ENCODE assay signal across 8 cellular contexts in the genomic region with DNA sequence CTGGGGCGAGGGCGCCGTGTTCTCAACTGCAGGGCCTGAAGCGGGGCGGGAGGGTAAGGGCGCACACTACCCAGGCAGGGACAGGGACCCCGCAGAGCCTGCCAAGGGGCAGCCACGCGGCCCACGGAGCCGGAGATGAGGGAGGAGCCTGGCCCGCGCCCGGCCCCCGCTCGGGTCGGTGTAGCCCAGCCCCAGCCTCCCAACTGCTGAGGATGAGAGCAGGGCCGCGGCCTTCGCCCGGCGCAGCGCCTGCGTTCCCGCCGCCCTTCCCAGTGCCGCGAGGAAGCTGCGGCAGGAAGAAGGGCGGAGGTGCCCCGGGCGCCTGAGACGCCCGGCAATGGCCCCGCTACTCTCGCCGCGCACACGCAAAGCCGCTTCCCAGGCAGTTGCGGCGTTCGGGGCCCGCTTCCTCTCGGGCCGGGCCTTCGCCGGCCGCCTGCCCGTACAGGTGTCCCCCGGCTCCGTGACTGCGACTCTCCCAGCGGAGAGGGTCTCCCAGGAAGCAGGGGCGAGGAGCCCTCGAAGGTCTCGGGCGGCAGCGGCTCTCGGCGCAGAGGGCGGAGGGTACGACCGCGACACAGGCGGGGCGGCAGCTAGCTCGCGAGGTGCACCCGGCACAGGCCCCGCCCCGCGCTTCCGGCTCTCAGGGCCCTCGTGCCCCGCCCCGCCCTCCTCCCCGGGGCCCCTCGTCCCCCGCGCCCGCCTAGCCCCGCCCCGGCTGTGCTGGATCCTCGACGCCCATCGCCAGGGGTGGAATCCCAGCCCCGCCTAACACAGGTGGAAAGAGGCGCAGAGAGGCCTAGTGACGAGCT. TPM values are rescaled to one million over a fixed set of nuclear protein-coding genes. Genes with fewer than 3 reads are reported as not detected.
DNase-seq lines count a peak whose midpoint lies in the region; ATAC-seq, FAIRE-seq and TF ChIP-seq lines count a peak whose summit lies in the region.

No MANE protein-coding gene starts in this region.

- peak; percentile 90 for FAIRE-seq in HTR-8/SVneo (lab: Jason Lieb, UNC)

- no peaks in the 10 kb centered on the region for H3K36me3 ChIP-seq in Caco-2 (ENCODE audit: control insufficient read depth, insufficient read depth, low read length)

- CTCF ChIA-PET in Caco-2 (lab: Charles Lee), result interaction anchor here (0.6 to 1.7 kb wide), 6 partner anchors 21 to 144 kb away, joined by 3 to 16 read pairs (median 4); no protein-coding TSS in a partner anchor

- intact Hi-C loops in Caco-2 (cut with micrococcal nuclease; ENCODE audit: unreplicated experiment), result loop anchor here (1.0 to 2.0 kb wide), 3 partner anchors 10 to 33 kb away; no protein-coding TSS in a partner anchor

- POLR2A ChIA-PET in Caco-2 (lab: Charles Lee), result interaction anchor here (0.5 to 1.7 kb wide), 11 partner anchors 9 to 644 kb away, joined by 3 to 12 read pairs (median 5); partner anchors contain the start of gene CYP46A1

- peak overlapping the region; percentile 62 for H3K4me3 Mint-ChIP-seq in Caco-2 (ENCODE audit: unreplicated experiment)

- H3K9me3 Mint-ChIP-seq in Caco-2 (ENCODE audit: unreplicated experiment), result no peaks in the 10 kb centered on the region

- peaks cover 8% of the 10 kb centered on the region for H3K4me1 Mint-ChIP-seq in Caco-2 (ENCODE audit: low read depth, unreplicated experiment)

- no peak for TF ChIP-seq CTCF in Caco-2 (IDR thresholded peaks at IDR 0.05; ENCODE audit: insufficient read depth in 1 of 2, low read depth in 1 of 2, low read length in 1 of 2, severe bottlenecking in 1 of 2, unreplicated experiment in 1 of 2)

- peak overlapping the region; percentile 90 for H3K27ac Mint-ChIP-seq in Caco-2 (ENCODE audit: unreplicated experiment)

- H3K27me3 ChIP-seq in Caco-2 (replicated peaks; ENCODE audit: control insufficient read depth, insufficient read depth, low read length) (no peaks in the 10 kb centered on the region), mononuclear cell (ENCODE audit: insufficient read depth, low read length) (no peaks in the 10 kb centered on the region)

- no TSS peak for BruUV-seq in Caco-2 (replicated peaks; lab: Mats Ljungman, UMichigan)

- no peaks in the 10 kb centered on the region for H3K27me3 Mint-ChIP-seq in Caco-2 (ENCODE audit: insufficient read depth, unreplicated experiment)

- H3K4me3 ChIP-seq in Caco-2 (ENCODE audit: low read depth, low read length) (peak overlapping the region; percentile 89), mononuclear cell (ENCODE audit: low read length) (peak overlapping the region; percentile 74)

- peak; percentile 96 for ATAC-seq in GM21381 (IDR thresholded peaks at IDR 0.05; ENCODE audit: unreplicated experiment)

- H3K9me3 ChIP-seq in Caco-2 (no peaks in the 10 kb centered on the region), mononuclear cell (ENCODE audit: low read depth, low read length) (no peaks in the 10 kb centered on the region)

- no peaks in the 10 kb centered on the region for H3K36me3 Mint-ChIP-seq in Caco-2 (ENCODE audit: insufficient read depth, unreplicated experiment)

- H3K4me1 ChIP-seq in Caco-2, result peaks cover 21% of the 10 kb centered on the region
- peaks cover 23% of the 10 kb centered on the region for H3K4me1 ChIP-seq in mononuclear cell (ENCODE audit: insufficient read depth, low read length)

- DNase-seq in Caco-2 (peak; percentile 95 to 96), HTR-8/SVneo (ENCODE audit: insufficient read length, low spot score) (peak; percentile 87), epidermal melanocyte (ENCODE audit: insufficient read length, low spot score) (peak; percentile 86)
- peak; percentile 81 for DNase-seq in NK-92 treated with Interleukin-12 subunit alpha and Interleukin-12 subunit beta, amount 100 ng/mL, for 24 hours (lab: John Stamatoyannopoulos, UW)
- DNase-seq in activated CD8-positive, alpha-beta memory T cell treated with anti-CD3 and anti-CD28 coated beads, Interleukin-2, amount 50 U/mL, for 1 hour (ENCODE audit: extremely low read depth), result peak; percentile 69
- peak; percentile 91 for DNase-seq in stimulated activated CD8-positive, alpha-beta memory T cell treated with anti-CD3 and anti-CD28 coated beads, Interleukin-4, amount 100 ng/mL, for 24 hours (ENCODE audit: low read depth)

RNA-seq across cellular contexts. Expression of gene YY1, which starts 24.8 kb away (rescaled TPM):
- total RNA-seq in Caco-2 (2022), result 91.0 and 94.1 TPM in 2 replicates
- total RNA-seq in mononuclear cell, result 80.5 TPM

RNA-seq across cellular contexts. Expression of gene DEGS2, which starts 54.7 kb away (rescaled TPM):
- total RNA-seq in Caco-2 (2022) (3.8 and 5.1 TPM in 2 replicates), mononuclear cell (0.21 TPM)

Comparison
In these comparisons a context has a peak if more than half of its experiments do, and no peak if none do; other contexts are left out.
1. Peak in every context shown above with its lines: DNase-seq, ATAC-seq and H3K4me3 ChIP-seq.